In genomic region chr10:93670372-93670771, GRCh38 we compare ENCODE assay signal across 32 cellular contexts. TPM values are rescaled to one million over a fixed set of nuclear protein-coding genes. Genes with fewer than 3 reads are reported as not detected.
A peak's percentile ranks its signal among the peaks of the same experiment; 100 is the strongest.
DNase-seq lines count a peak whose midpoint lies in the region; ATAC-seq, FAIRE-seq and TF ChIP-seq lines count a peak whose summit lies in the region.
"Had no signal": no experiment of that assay in that cellular context is flagged by ENCODE, and none has a peak within 500 bp of the region (broad histone marks: within the 10 kb centered on the region; RNA-seq: fewer than 3 reads in every experiment).

No MANE protein-coding gene starts in this region.

- ATAC-seq in left lobe of liver (peak; percentile 61), GM21390 (IDR thresholded peaks at IDR 0.05; ENCODE audit: unreplicated experiment) (no peak)
- ATAC-seq: GM12878 had no signal

- no peak for TF ChIP-seq CTCF in VCaP (conservative IDR thresholded peaks at IDR 0.05)
- TF ChIP-seq CTCF in liver (IDR thresholded peaks at IDR 0.05; ENCODE audit: low read depth, low read length, missing input control), result no peak

- H3K27me3 ChIP-seq in liver (ENCODE audit: control insufficient read depth in 4 of 4, insufficient read depth in 4 of 4, low read length in 3 of 4), result no peaks in the 10 kb centered on the region
- H3K27me3 ChIP-seq: BE2C, BLaER1 had no signal

- H3K36me3 ChIP-seq in liver (ENCODE audit: control insufficient read depth in 4 of 4, insufficient read depth in 3 of 4, low read depth in 1 of 4, low read length in 3 of 4), result peaks cover 0 to 8% (median 4%) of the 10 kb centered on the region in 4 donors
- H3K36me3 ChIP-seq: BE2C had no signal

- no peaks in the 10 kb centered on the region for H3K9me3 ChIP-seq in liver (ENCODE audit: control insufficient read depth in 4 of 4, low read length in 3 of 4)
- H3K9me3 ChIP-seq: BE2C, BLaER1 had no signal

- H3K9ac ChIP-seq in liver (ENCODE audit: low read depth in 1 of 2, low read length in 2 of 2), result no peak overlapping the region
- H3K9ac ChIP-seq: BLaER1 had no signal

- DNase-seq in H54 (ENCODE audit: insufficient read length, low spot score) (no peak), left lobe of liver (ENCODE audit: low spot score) (no peak), OCI-M1 (lab: John Stamatoyannopoulos, UW) (no peak), NCI-H2029 treated with DMSO at 0.1 percent for 48 hours (lab: John Stamatoyannopoulos, UW) (no peak), MV-4-11 (lab: John Stamatoyannopoulos, UW) (no peak)
- DNase-seq: 8988T; ACHN; BE2C; C1 segment of cervical spinal cord; CD4-positive, alpha-beta memory T cell; CD4-positive, CD25-positive, alpha-beta regulatory T cell; CD8-positive, alpha-beta memory T cell; COR-L47; DMS 273 treated with DMSO at 0.1 percent for 48 hours; DMS153; DMS53; DMS79; DND-41; EL; GDM1 had no signal

- no peak overlapping the region for H3K4me3 ChIP-seq in liver (ENCODE audit: low read depth in 1 of 3, low read length in 3 of 3)
- H3K4me3 ChIP-seq: BLaER1, GM12878 had no signal

- peak overlapping the region; percentile 3; the same call in 1 of the 2 replicates for H3K27ac ChIP-seq in VCaP
- H3K27ac ChIP-seq in liver (ENCODE audit: low read depth in 1 of 2, low read length in 2 of 2), result no peak overlapping the region
- H3K27ac ChIP-seq: BLaER1 had no signal

- no peak for TF ChIP-seq RAD21 in liver (IDR thresholded peaks at IDR 0.05)

- H3K4me1 ChIP-seq in liver (ENCODE audit: control insufficient read depth in 4 of 4, insufficient read depth in 4 of 4, low read length in 3 of 4), result peaks cover 5 to 61% (median 51%) of the 10 kb centered on the region in 4 donors
- H3K4me1 ChIP-seq: BE2C, BLaER1 had no signal

- TF ChIP-seq POLR2A in H54 (IDR thresholded peaks at IDR 0.05; ENCODE audit: low read depth, low read length), result no peak

- FAIRE-seq in H54 (lab: Jason Lieb, UNC), result peak; percentile 83
- FAIRE-seq: GM12878, GM12892, GM18507 had no signal

TF ChIP-seq in liver, 16 proteins besides CTCF, POLR2A, EP300 and RAD21:
- TF ChIP-seq GABPA (IDR thresholded peaks at IDR 0.05 in 1 of 2, conservative IDR thresholded peaks at IDR 0.05 in 1 of 2), result no peak
- TF ChIP-seq TAF1 (conservative IDR thresholded peaks at IDR 0.05), result no peak
- peak; percentile 5 for TF ChIP-seq SP1 (IDR thresholded peaks at IDR 0.05)
- peak; percentile 36 for TF ChIP-seq YY1 (IDR thresholded peaks at IDR 0.05)
- TF ChIP-seq ZBTB33 (IDR thresholded peaks at IDR 0.05), result no peak
- peak; percentile 47 to 55 for TF ChIP-seq HNF4A (conservative IDR thresholded peaks at IDR 0.05)
- TF ChIP-seq RXRA (IDR thresholded peaks at IDR 0.05), result peak; percentile 9 to 42

RNA-seq across cellular contexts. Expression of gene FRA10AC1, which starts 32.0 kb away (rescaled TPM):
- total RNA-seq in left lobe of liver, result 2.9 TPM
- 1 to 10 TPM; 4.8 to 6.9 TPM for total RNA-seq in liver
- polyA plus RNA-seq in liver, result 10 to 100 TPM in 1 of 2 donors, 1 to 10 TPM in 1; 2.5 to 19.2 TPM

RNA-seq across cellular contexts. Expression of gene PDE6C, which starts 58.0 kb away (rescaled TPM):
- total RNA-seq in left lobe of liver, result not detected
- not detected for total RNA-seq in liver
- polyA plus RNA-seq in liver, result not detected
- total RNA-seq: A673; CD4-positive, alpha-beta memory T cell; CD4-positive, CD25-positive, alpha-beta regulatory T cell; CD8-positive, alpha-beta memory T cell; Daoy; G401; GM12878 had no signal
- polyA plus RNA-seq: AG04450; CD14-positive monocyte; CD4-positive, alpha-beta memory T cell; CD4-positive, CD25-positive, alpha-beta regulatory T cell; CD8-positive, alpha-beta memory T cell; GM12878 had no signal
